ENCODE assay signal across 1 cellular context in the genomic region with DNA sequence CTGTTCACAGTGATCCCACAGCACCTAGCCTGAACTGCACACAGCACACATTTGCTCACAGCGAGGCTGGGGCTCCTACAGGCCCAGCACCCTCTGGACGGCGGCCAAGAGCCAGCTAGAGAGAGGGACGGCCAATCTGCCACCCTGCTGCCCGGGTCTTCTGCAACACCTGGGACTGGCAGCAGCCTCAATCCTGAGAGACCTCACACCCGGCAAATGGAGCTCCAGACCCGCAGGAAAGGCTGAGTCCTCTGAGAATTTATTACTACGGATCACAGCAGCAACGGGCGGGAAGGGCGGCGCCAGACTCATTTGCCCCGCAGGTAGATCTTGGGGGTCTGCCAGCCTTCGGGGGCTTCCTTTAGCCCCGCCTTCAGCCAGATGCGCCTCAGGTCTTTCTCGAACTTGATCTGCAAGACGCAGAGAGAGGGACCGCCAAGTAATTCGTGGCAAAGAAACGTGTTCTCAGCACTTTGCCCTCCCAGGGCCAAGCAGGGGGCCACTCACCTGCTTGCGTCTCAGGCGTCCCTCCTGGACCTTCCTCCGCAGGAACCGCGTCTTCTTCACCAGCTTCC.
TF ChIP-seq lines count a peak whose summit lies in the region.

No MANE protein-coding gene starts in this region.

TF ChIP-seq in K562, 482 proteins besides CTCF, POLR2A, EP300 and RAD21:
- TF ChIP-seq RBFOX2 (IDR thresholded peaks at IDR 0.05; ENCODE audit: low read depth, low read length): peak; percentile 50
- TF ChIP-seq, protein P1, sequence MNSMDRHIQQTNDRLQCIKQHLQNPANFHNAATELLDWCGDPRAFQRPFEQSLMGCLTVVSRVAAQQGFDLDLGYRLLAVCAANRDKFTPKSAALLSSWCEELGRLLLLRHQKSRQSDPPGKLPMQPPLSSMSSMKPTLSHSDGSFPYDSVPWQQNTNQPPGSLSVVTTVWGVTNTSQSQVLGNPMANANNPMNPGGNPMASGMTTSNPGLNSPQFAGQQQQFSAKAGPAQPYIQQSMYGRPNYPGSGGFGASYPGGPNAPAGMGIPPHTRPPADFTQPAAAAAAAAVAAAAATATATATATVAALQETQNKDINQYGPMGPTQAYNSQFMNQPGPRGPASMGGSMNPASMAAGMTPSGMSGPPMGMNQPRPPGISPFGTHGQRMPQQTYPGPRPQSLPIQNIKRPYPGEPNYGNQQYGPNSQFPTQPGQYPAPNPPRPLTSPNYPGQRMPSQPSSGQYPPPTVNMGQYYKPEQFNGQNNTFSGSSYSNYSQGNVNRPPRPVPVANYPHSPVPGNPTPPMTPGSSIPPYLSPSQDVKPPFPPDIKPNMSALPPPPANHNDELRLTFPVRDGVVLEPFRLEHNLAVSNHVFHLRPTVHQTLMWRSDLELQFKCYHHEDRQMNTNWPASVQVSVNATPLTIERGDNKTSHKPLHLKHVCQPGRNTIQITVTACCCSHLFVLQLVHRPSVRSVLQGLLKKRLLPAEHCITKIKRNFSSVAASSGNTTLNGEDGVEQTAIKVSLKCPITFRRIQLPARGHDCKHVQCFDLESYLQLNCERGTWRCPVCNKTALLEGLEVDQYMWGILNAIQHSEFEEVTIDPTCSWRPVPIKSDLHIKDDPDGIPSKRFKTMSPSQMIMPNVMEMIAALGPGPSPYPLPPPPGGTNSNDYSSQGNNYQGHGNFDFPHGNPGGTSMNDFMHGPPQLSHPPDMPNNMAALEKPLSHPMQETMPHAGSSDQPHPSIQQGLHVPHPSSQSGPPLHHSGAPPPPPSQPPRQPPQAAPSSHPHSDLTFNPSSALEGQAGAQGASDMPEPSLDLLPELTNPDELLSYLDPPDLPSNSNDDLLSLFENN (IDR thresholded peaks at IDR 0.05; ENCODE audit: low read depth in 2 of 2, low read length in 2 of 2): no peak
- TF ChIP-seq SMARCA5 (IDR thresholded peaks at IDR 0.05): no peak
- peak; percentile 5 for TF ChIP-seq PCBP1 (IDR thresholded peaks at IDR 0.05; ENCODE audit: low read depth, low read length, poor library complexity, severe bottlenecking)
